Comparison of ENCODE assay signal across 28 cellular contexts in the genomic region with DNA sequence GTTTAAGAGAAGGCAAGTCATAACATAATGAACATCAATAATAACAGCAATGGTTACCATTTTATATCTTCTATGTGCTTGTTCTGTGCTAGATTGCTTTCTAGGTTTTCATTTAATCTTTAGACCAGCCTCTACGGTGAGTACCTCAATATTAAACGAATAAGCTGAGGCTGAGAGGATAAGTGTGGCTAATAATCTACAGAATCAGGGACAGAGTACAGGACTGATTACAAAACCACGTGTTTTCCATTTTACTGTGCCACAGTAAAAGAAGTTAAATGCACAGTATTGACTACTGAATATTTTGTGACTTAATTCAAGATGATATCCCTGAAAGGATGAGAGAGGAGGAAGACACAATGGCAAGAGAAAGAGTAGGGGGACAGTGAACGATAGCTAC.
"Had no signal": no experiment of that assay in that cellular context is flagged by ENCODE, and none has a peak within 500 bp of the region (broad histone marks: within the 10 kb centered on the region; RNA-seq: fewer than 3 reads in every experiment).

No MANE protein-coding gene starts in this region.

- H3K27ac Mint-ChIP-seq: activated naive CD4-positive, alpha-beta T cell treated with anti-CD3 and anti-CD28 coated beads, Interleukin-2, amount 50 U/mL, for 24 hours; WTC11 had no signal

- H3K27ac ChIP-seq: adrenal gland, ascending aorta, hepatocyte, neutrophil, sigmoid colon, spleen, thyroid gland had no signal

- H3K4me3 Mint-ChIP-seq: activated naive CD4-positive, alpha-beta T cell treated with anti-CD3 and anti-CD28 coated beads, Interleukin-2, amount 50 U/mL, for 24 hours; effector memory CD8-positive, alpha-beta T cell; immature natural killer cell; natural killer cell treated with Interleukin-12 subunit alpha and Interleukin-12 subunit beta and Interleukin-15 and Interleukin-18, amount 100 ng/mL, for 72 hours; WTC11 had no signal

- DNase-seq: activated effector memory CD4-positive, alpha-beta T cell treated with anti-CD3 and anti-CD28 coated beads, Interleukin-2, amount 50 U/mL, for 16 hours; activated T-cell treated with anti-CD3 and anti-CD28 coated beads, Interleukin-2, amount 50 U/mL, for 1 hour; adrenal gland; central memory CD4-positive, alpha-beta T cell; dermis blood vessel endothelial cell; effector memory CD8-positive, alpha-beta T cell; glutamatergic neuron; immature natural killer cell; left ventricle myocardium superior; midbrain; posterior cingulate gyrus; sigmoid colon; spleen; stimulated activated CD4-positive, alpha-beta T cell treated with anti-CD3 and anti-CD28 coated beads, Interleukin-4, amount 100 ng/mL, for 1 hour; stimulated activated naive CD4-positive, alpha-beta T cell treated with Interleukin-2 at 50 U/mL for 16 hours; substantia nigra; T-helper 1 cell; T-helper 9 cell; thyroid gland had no signal

- FAIRE-seq: endothelial cell of umbilical vein, frontal cortex had no signal

- H3K4me1 ChIP-seq: adrenal gland, ascending aorta, sigmoid colon, spleen, thyroid gland had no signal

- H3K27me3 ChIP-seq: adrenal gland, ascending aorta, hepatocyte, neutrophil, sigmoid colon, spleen, thyroid gland had no signal

- H3K4me3 ChIP-seq: adrenal gland, ascending aorta, hepatocyte, sigmoid colon, spleen, thyroid gland had no signal

- H3K4me1 Mint-ChIP-seq: immature natural killer cell, WTC11 had no signal

- H3K27me3 Mint-ChIP-seq: activated naive CD4-positive, alpha-beta T cell treated with anti-CD3 and anti-CD28 coated beads, Interleukin-2, amount 50 U/mL, for 24 hours; effector memory CD8-positive, alpha-beta T cell had no signal

- ATAC-seq: effector memory CD8-positive, alpha-beta T cell; esophagus mucosa; left ventricle myocardium superior; natural killer cell treated with Interleukin-12 subunit alpha and Interleukin-12 subunit beta and Interleukin-15 and Interleukin-18, amount 100 ng/mL, for 72 hours; WTC11 had no signal

- H3K9me3 ChIP-seq: adrenal gland, ascending aorta, neutrophil, sigmoid colon, spleen, thyroid gland had no signal

- H3K9me3 Mint-ChIP-seq: activated naive CD4-positive, alpha-beta T cell treated with anti-CD3 and anti-CD28 coated beads, Interleukin-2, amount 50 U/mL, for 24 hours; effector memory CD8-positive, alpha-beta T cell; immature natural killer cell; natural killer cell treated with Interleukin-12 subunit alpha and Interleukin-12 subunit beta and Interleukin-15 and Interleukin-18, amount 100 ng/mL, for 72 hours; WTC11 had no signal
